Comparison of ENCODE assay signal across 1 cellular context in genomic region chr3:170469151-170470062, GRCh38.
TF ChIP-seq lines count a peak whose summit lies in the region.

No MANE protein-coding gene starts in this region.

TF ChIP-seq in SK-N-SH, 30 proteins besides CTCF, POLR2A, EP300 and RAD21 (continued from another document):
- no peak for TF ChIP-seq REST (IDR thresholded peaks at IDR 0.05; ENCODE audit: low read depth, low read length)
- no peak for TF ChIP-seq USF1 (IDR thresholded peaks at IDR 0.05; ENCODE audit: borderline replicate concordance, low read depth)
- no peak for TF ChIP-seq EZH2phosphoT487 (IDR thresholded peaks at IDR 0.05; ENCODE audit: borderline replicate concordance, low read depth)
- TF ChIP-seq GATA2 (CRISPR knock-in tag; IDR thresholded peaks at IDR 0.05), result no peak
- TF ChIP-seq SMC3 (IDR thresholded peaks at IDR 0.05; ENCODE audit: low read depth, low read length), result no peak
- peak; percentile 39; the same call in 1 of the 2 replicates for TF ChIP-seq RCOR1 (IDR thresholded peaks at IDR 0.05; ENCODE audit: low read length)
- no peak for TF ChIP-seq ELF1 (IDR thresholded peaks at IDR 0.05)
- no peak for TF ChIP-seq FOXJ3 (CRISPR knock-in tag; IDR thresholded peaks at IDR 0.05)
- TF ChIP-seq NFIC (IDR thresholded peaks at IDR 0.05; ENCODE audit: borderline replicate concordance), result peak; percentile 93
- peak; percentile 52 for TF ChIP-seq MAX (IDR thresholded peaks at IDR 0.05; ENCODE audit: low read depth)
- peak; percentile 79 for TF ChIP-seq FOSL2 (IDR thresholded peaks at IDR 0.05; ENCODE audit: borderline replicate concordance, low read depth)
- TF ChIP-seq GABPA (IDR thresholded peaks at IDR 0.05; ENCODE audit: low read depth), result no peak
- 0 out of 2 replicates have a peak, but pooled peaks have one; percentile 24 for TF ChIP-seq MEF2A (IDR thresholded peaks at IDR 0.05; ENCODE audit: borderline replicate concordance, low read depth)
- TF ChIP-seq TEAD4 (IDR thresholded peaks at IDR 0.05; ENCODE audit: borderline replicate concordance, insufficient read depth), result peak; percentile 86
- peak; percentile 71; the same call in 1 of the 2 replicates for TF ChIP-seq FOXM1 (IDR thresholded peaks at IDR 0.05; ENCODE audit: low read depth)
- no peak for TF ChIP-seq ZBTB33 (IDR thresholded peaks at IDR 0.05; ENCODE audit: borderline replicate concordance, low read depth)
- 0 out of 2 replicates have a peak, but pooled peaks have one; percentile 62 for TF ChIP-seq SIN3A (IDR thresholded peaks at IDR 0.05; ENCODE audit: borderline replicate concordance, low read depth, low read length)
- TF ChIP-seq POLR2AphosphoS5 (IDR thresholded peaks at IDR 0.05; ENCODE audit: low read depth, low read length), result peak; percentile 87
- TF ChIP-seq TCF12 (IDR thresholded peaks at IDR 0.05), result peak; percentile 99
- 0 out of 2 replicates have a peak, but pooled peaks have one; percentile 25 for TF ChIP-seq TAF1 (IDR thresholded peaks at IDR 0.05; ENCODE audit: borderline replicate concordance, low read depth, low read length)
- no peak for TF ChIP-seq CHD2 (IDR thresholded peaks at IDR 0.05; ENCODE audit: low read length, partially characterized antibody)
- no peak for TF ChIP-seq NRF1 (IDR thresholded peaks at IDR 0.05; ENCODE audit: low read depth, low read length)
- no peak for TF ChIP-seq IRF3 (IDR thresholded peaks at IDR 0.05; ENCODE audit: low read depth, low read length)
- TF ChIP-seq YY1 (IDR thresholded peaks at IDR 0.05; ENCODE audit: low read depth), result no peak; the same call in 1 of the 2 replicates
- TF ChIP-seq RXRA (IDR thresholded peaks at IDR 0.05; ENCODE audit: borderline replicate concordance, low read depth), result peak; percentile 76
- peak; percentile 92 for TF ChIP-seq JUND (IDR thresholded peaks at IDR 0.05)
TF ChIP-seq in SK-N-SH: peak in this region for 15.
